In the genomic region with DNA sequence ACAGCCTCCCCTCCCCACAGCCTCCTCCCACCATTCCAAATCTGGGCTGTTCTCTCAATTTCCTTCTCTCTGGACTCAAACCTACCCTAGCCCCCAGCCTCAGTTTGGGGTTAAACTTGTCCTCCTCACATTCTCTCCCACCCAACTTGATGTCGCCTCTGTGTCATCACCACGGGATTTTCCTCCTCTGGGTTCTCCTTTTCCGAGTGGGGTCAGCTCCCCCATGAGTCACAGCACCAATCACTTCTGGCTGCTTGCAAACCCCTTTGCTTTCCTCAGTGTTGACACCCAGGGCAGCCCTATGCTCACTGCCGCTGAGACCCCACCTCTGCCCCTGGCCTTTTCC, we compare ENCODE assay signal across 12 cellular contexts. TPM values are rescaled to one million over a fixed set of nuclear protein-coding genes. Genes with fewer than 3 reads are reported as not detected.
DNase-seq lines count a peak whose midpoint lies in the region; ATAC-seq, FAIRE-seq and TF ChIP-seq lines count a peak whose summit lies in the region.
"Had no signal": no experiment of that assay in that cellular context is flagged by ENCODE, and none has a peak within 500 bp of the region (broad histone marks: within the 10 kb centered on the region; RNA-seq: fewer than 3 reads in every experiment).

No MANE protein-coding gene starts in this region.

- no peak overlapping the region for H3K27ac Mint-ChIP-seq in glutamatergic neuron (ENCODE audit: unreplicated experiment)

- H3K4me3 Mint-ChIP-seq in glutamatergic neuron (ENCODE audit: unreplicated experiment) = no peak overlapping the region

- no peak for DNase-seq in dorsolateral prefrontal cortex
- no peak for DNase-seq in pancreas
- no peak for DNase-seq in COLO668 (lab: John Stamatoyannopoulos, UW; ENCODE audit: unreplicated experiment)
- DNase-seq in glutamatergic neuron = no peak
- DNase-seq in SK-N-DZ (ENCODE audit: low spot score) = no peak
- DNase-seq: DMS79, Karpas-422 had no signal

- H3K9me3 Mint-ChIP-seq in glutamatergic neuron (ENCODE audit: unreplicated experiment) = no peaks in the 10 kb centered on the region

- intact Hi-C loops in dorsolateral prefrontal cortex (cut with DNase I) (no loop called here), pancreas (cut with DNase I) (no loop called here)

- TF ChIP-seq CTCF in dorsolateral prefrontal cortex (IDR thresholded peaks at IDR 0.05 in 54 of 56, conservative IDR thresholded peaks at IDR 0.05 in 2 of 56; ENCODE audit: low read depth in 1 of 56, partially characterized antibody in 56 of 56) (no peak), pancreas (IDR thresholded peaks at IDR 0.05) (no peak), glutamatergic neuron (IDR thresholded peaks at IDR 0.05; ENCODE audit: partially characterized antibody, unreplicated experiment) (no peak)

- peak overlapping the region in 10 of 11 experiments; percentile 61 to 86 (median 75); a peak in 12 of 22 replicates for H3K9ac ChIP-seq in BLaER1 treated with 17β-estradiol and CSF1 and Interleukin-3, amounts not matched to agents 10 nM and 100 nM

- H3K27me3 Mint-ChIP-seq in glutamatergic neuron (ENCODE audit: unreplicated experiment) = no peaks in the 10 kb centered on the region

- H3K36me3 Mint-ChIP-seq in glutamatergic neuron (ENCODE audit: unreplicated experiment) = no peaks in the 10 kb centered on the region

- peaks cover 0 to 17% (median 0%) of the 10 kb centered on the region in 11 experiments; a peak in 3 of 22 replicates for H3K36me3 ChIP-seq in BLaER1 treated with 17β-estradiol and CSF1 and Interleukin-3, amounts not matched to agents 10 nM and 100 nM
- peaks cover 7% of the 10 kb centered on the region; the same call in 1 of the 2 replicates for H3K36me3 ChIP-seq in KOPT-K1 (ENCODE audit: insufficient read depth, low read length)
- H3K36me3 ChIP-seq in pancreas = no peaks in the 10 kb centered on the region

- H3K4me1 Mint-ChIP-seq in glutamatergic neuron (ENCODE audit: low read depth, unreplicated experiment) = peaks cover 3% of the 10 kb centered on the region

- peak overlapping the region; percentile 80 to 91 (median 87) for H3K4me2 ChIP-seq in BLaER1 treated with 17β-estradiol and CSF1 and Interleukin-3, amounts not matched to agents 10 nM and 100 nM

- WGBS in pancreas, 2 donors = 91 to 92% methylated on average over 4 of the region's 4 CpGs

- H3K4me3 ChIP-seq in BLaER1 treated with 17β-estradiol and CSF1 and Interleukin-3, amounts not matched to agents 10 nM and 100 nM = peak overlapping the region in 6 of 10 experiments; percentile 49 to 64 (median 55); a peak in 5 of 20 replicates
- H3K4me3 ChIP-seq in dorsolateral prefrontal cortex = peak overlapping the region in 4 of 59 donors; percentile 43 to 51 (median 44)
- no peak overlapping the region for H3K4me3 ChIP-seq in pancreas

- no peaks in the 10 kb centered on the region for H3K27me3 ChIP-seq in BLaER1 treated with 17β-estradiol and CSF1 and Interleukin-3, amounts not matched to agents 10 nM and 100 nM
- no peaks in the 10 kb centered on the region for H3K27me3 ChIP-seq in dorsolateral prefrontal cortex
- H3K27me3 ChIP-seq in pancreas = no peaks in the 10 kb centered on the region

- ATAC-seq in pancreas (peak in 3 of 4 donors; percentile 13 to 33 (median 24)), GM21737 (IDR thresholded peaks at IDR 0.05; ENCODE audit: unreplicated experiment) (no peak)

- H3K9me3 ChIP-seq in BLaER1 treated with 17β-estradiol and CSF1 and Interleukin-3, amounts not matched to agents 10 nM and 100 nM (replicated peaks in 1 of 11) = peaks cover 0 to 10% (median 0%) of the 10 kb centered on the region in 11 experiments; a peak in 4 of 22 replicates
- H3K9me3 ChIP-seq in KOPT-K1 (ENCODE audit: insufficient read depth, low read length, poor library complexity, severe bottlenecking) = no peaks in the 10 kb centered on the region
- H3K9me3 ChIP-seq in pancreas = no peaks in the 10 kb centered on the region

- no peaks in the 10 kb centered on the region for H4K20me1 ChIP-seq in BLaER1 treated with 17β-estradiol and CSF1 and Interleukin-3, amounts not matched to agents 10 nM and 100 nM

- no peak for FAIRE-seq in pancreas (lab: Jason Lieb, UNC)

- H3K27ac ChIP-seq in BLaER1 treated with 17β-estradiol and CSF1 and Interleukin-3, amounts not matched to agents 10 nM and 100 nM = peak overlapping the region; percentile 74 to 93 (median 87); a peak in 21 of 22 replicates
- H3K27ac ChIP-seq in KOPT-K1 (ENCODE audit: low read depth, low read length, poor library complexity, severe bottlenecking) (peak overlapping the region; percentile 84), dorsolateral prefrontal cortex (peak overlapping the region in 55 of 59 donors; percentile 0 to 90 (median 76)), pancreas (peak overlapping the region in 2 of 4 donors; percentile 67 to 73)

- peaks cover 33 to 79% (median 40%) of the 10 kb centered on the region in 10 experiments for H3K4me1 ChIP-seq in BLaER1 treated with 17β-estradiol and CSF1 and Interleukin-3, amounts not matched to agents 10 nM and 100 nM
- H3K4me1 ChIP-seq in pancreas = peaks cover 0 to 21% (median 4%) of the 10 kb centered on the region in 3 donors

RNA-seq across cellular contexts. Expression of gene CCRL2, which starts 0.6 kb away (rescaled TPM):
- total RNA-seq in dorsolateral prefrontal cortex (1 to 10 TPM in 56 of 120 experiments, under 1 TPM in 53, not detected in 11; 0.24 to 3.5 (median 1.1) TPM), pancreas (1 to 10 TPM in 2 of 6 donors, under 1 TPM in 4; 0.24 to 2.2 (median 0.91) TPM), glutamatergic neuron (ENCODE audit: unreplicated experiment) (not detected)
- polyA plus RNA-seq in pancreas = under 1 TPM; 0.75 to 0.80 TPM
- not detected in 2 replicates for polyA plus RNA-seq in SK-N-DZ (2014; cell fraction: cytosol; rRNA removed)
- not detected in 2 replicates for polyA plus RNA-seq in SK-N-DZ (2014; cell fraction: nucleus; rRNA removed)

RNA-seq across cellular contexts. Expression of gene CCR5, which starts 35.7 kb away (rescaled TPM):
- total RNA-seq in dorsolateral prefrontal cortex = 1 to 10 TPM in 42 of 120 experiments, under 1 TPM in 74, not detected in 4; 0.11 to 4.5 (median 0.76) TPM
- 1 to 10 TPM in 2 of 6 donors, under 1 TPM in 4; 0.12 to 2.0 (median 0.61) TPM for total RNA-seq in pancreas
- polyA plus RNA-seq in pancreas = under 1 TPM; 0.16 to 0.27 TPM
- total RNA-seq in glutamatergic neuron (ENCODE audit: unreplicated experiment) = not detected
- polyA plus RNA-seq in SK-N-DZ (2014; cell fraction: cytosol; rRNA removed) = not detected in 2 replicates
- not detected in 2 replicates for polyA plus RNA-seq in SK-N-DZ (2014; cell fraction: nucleus; rRNA removed)
- total RNA-seq: kidney epithelial cell had no signal

RNA-seq across cellular contexts. Expression of gene CCR2, which starts 52.5 kb away (rescaled TPM):
- 1 to 10 TPM in 4 of 120 experiments, under 1 TPM in 56, not detected in 60; 0.15 to 7.8 (median 0.41) TPM for total RNA-seq in dorsolateral prefrontal cortex
- 1 to 10 TPM in 2 of 6 donors, under 1 TPM in 4; 0.14 to 3.5 (median 0.54) TPM for total RNA-seq in pancreas
- under 1 TPM; 0.15 to 0.23 TPM for polyA plus RNA-seq in pancreas
- total RNA-seq in glutamatergic neuron (ENCODE audit: unreplicated experiment) = not detected
- not detected in 2 replicates for polyA plus RNA-seq in SK-N-DZ (2014; cell fraction: cytosol; rRNA removed)
- not detected in 2 replicates for polyA plus RNA-seq in SK-N-DZ (2014; cell fraction: nucleus; rRNA removed)
- total RNA-seq: kidney epithelial cell had no signal

RNA-seq across cellular contexts. Expression of gene LTF, which starts 58.3 kb away (rescaled TPM):
- total RNA-seq in dorsolateral prefrontal cortex = 10 to 100 TPM in 8 of 120 experiments, 1 to 10 TPM in 76, under 1 TPM in 28, not detected in 8; 0.21 to 56.0 (median 2.4) TPM
- 10 to 100 TPM; 10.5 to 21.0 (median 13.7) TPM for total RNA-seq in pancreas
- polyA plus RNA-seq in pancreas = 1 to 10 TPM; 6.9 to 7.0 TPM
- not detected for total RNA-seq in glutamatergic neuron (ENCODE audit: unreplicated experiment)
- polyA plus RNA-seq in SK-N-DZ (2014; cell fraction: cytosol; rRNA removed) = not detected in 2 replicates
- not detected in 2 replicates for polyA plus RNA-seq in SK-N-DZ (2014; cell fraction: nucleus; rRNA removed)
- total RNA-seq: activated CD8-positive, alpha-beta memory T cell treated with anti-CD3 and anti-CD28 coated beads for 36 hours; kidney epithelial cell had no signal

Comparison
In these comparisons a context has a peak if more than half of its experiments do, and no peak if none do; other contexts are left out.
1. H3K4me3 ChIP-seq: peak in BLaER1 treated with 17β-estradiol and CSF1 and Interleukin-3, amounts not matched to agents 10 nM and 100 nM (6 of 10); none in pancreas (0 of 4).